Comparison of ENCODE assay signal across 20 cellular contexts in genomic region chr1:235823684-235824083, GRCh38. TPM values are rescaled to one million over a fixed set of nuclear protein-coding genes. Genes with fewer than 3 reads are reported as not detected.
DNase-seq lines count a peak whose midpoint lies in the region; ATAC-seq, FAIRE-seq and TF ChIP-seq lines count a peak whose summit lies in the region.
"Had no signal": no experiment of that assay in that cellular context is flagged by ENCODE, and none has a peak within 500 bp of the region (broad histone marks: within the 10 kb centered on the region; RNA-seq: fewer than 3 reads in every experiment).

No MANE protein-coding gene starts in this region.

- peak overlapping the region; percentile 55; the same call in 1 of the 2 replicates for H3K14ac ChIP-seq in IMR-90 (replicated peaks; ENCODE audit: low read depth, low read length)

- 7% methylated on average over 5 of the region's 5 CpGs for WGBS in HepG2 (ENCODE audit: low lambda C conversion rate)
- 91% methylated on average over 5 of the region's 5 CpGs for WGBS in right lobe of liver (ENCODE audit: insufficient coverage, low coverage, low lambda C conversion rate, missing lambda C conversion rate)
- 93% methylated on average over 2 of the region's 5 CpGs; no CpG with 5 or more reads in 1 of the 2 experiments for WGBS in IMR-90 (ENCODE audit: extremely low coverage in 2 of 2, insufficient read length in 1 of 2), 2 experiments

- FAIRE-seq in HepG2 (lab: Jason Lieb, UNC): no peak
- FAIRE-seq: GM18507, H54, HTR-8/SVneo had no signal

- H3K79me2 ChIP-seq in HepG2 (ENCODE audit: insufficient read depth, low read length): no peaks in the 10 kb centered on the region

- H3K4me1 ChIP-seq in HepG2 (ENCODE audit: insufficient read depth, low read length) (peaks cover 53% of the 10 kb centered on the region), right lobe of liver (peaks cover 0 to 10% (median 2%) of the 10 kb centered on the region in 4 donors), IMR-90 (ENCODE audit: control insufficient read depth, insufficient read depth, low read length) (peaks cover 6% of the 10 kb centered on the region)
- H3K4me1 ChIP-seq: BLaER1 had no signal

- no peak overlapping the region for H3K56ac ChIP-seq in IMR-90 (ENCODE audit: extremely low read depth, insufficient read depth, low read length)

- peaks cover 0 to 3% of the 10 kb centered on the region in 2 experiments; a peak in 1 of 4 replicates for H3K79me1 ChIP-seq in IMR-90 (ENCODE audit: low read depth in 1 of 2, low read length in 2 of 2)

- TF ChIP-seq RAD21 in HepG2 (CRISPR knock-in tag; IDR thresholded peaks at IDR 0.05) (no peak), IMR-90 (IDR thresholded peaks at IDR 0.05; ENCODE audit: low read length) (no peak)

- in situ Hi-C loops in HepG2 (cut with HindIII; ENCODE audit: extremely low pct_ligation_motif_present, low pct_unique_long_range_greater_than_20kb) (no loop called here), IMR-90 (cut with MboI; ENCODE audit: low sequenced_read_pairs) (no loop called here)

- H4K91ac ChIP-seq in IMR-90 (ENCODE audit: insufficient read depth, low read depth, low read length): peak overlapping the region; percentile 33; the same call in 1 of the 2 replicates

- no peak overlapping the region for H3K18ac ChIP-seq in IMR-90 (ENCODE audit: low read depth, low read length)

- BruUV-seq in HepG2 (replicated peaks; lab: Mats Ljungman, UMichigan) (no TSS peak), IMR-90 (replicated peaks; lab: Mats Ljungman, UMichigan) (no TSS peak)

- H2AK5ac ChIP-seq in IMR-90 (ENCODE audit: low read depth, low read length): no peak overlapping the region

- POLR2A ChIA-PET in HepG2 (lab: Yijun Ruan, JAX): no interaction called here
- POLR2A ChIA-PET in IMR-90 (lab: Charles Lee; ENCODE audit: unreplicated experiment): no interaction called here

- H3K27me3 ChIP-seq in HepG2 (ENCODE audit: control insufficient read depth in 1 of 2, insufficient read depth in 2 of 2, low read length in 2 of 2) (no peaks in the 10 kb centered on the region), right lobe of liver (no peaks in the 10 kb centered on the region), IMR-90 (ENCODE audit: control insufficient read depth, insufficient read depth, low read length) (no peaks in the 10 kb centered on the region)
- H3K27me3 ChIP-seq: BLaER1 had no signal

- no peak for TF ChIP-seq CTCF in HepG2 (CRISPR knock-in tag; IDR thresholded peaks at IDR 0.05)
- TF ChIP-seq CTCF in right lobe of liver (IDR thresholded peaks at IDR 0.05): no peak
- no peak for TF ChIP-seq CTCF in IMR-90 (conservative IDR thresholded peaks at IDR 0.05; ENCODE audit: low read depth, low read length)

- H3K36me3 Mint-ChIP-seq in stimulated activated effector memory CD8-positive, alpha-beta T cell treated with anti-CD3 and anti-CD28 coated beads, Interleukin-12 subunit alpha, Interleukin-12 subunit beta, amount 100 ng/mL, for 72 hours: peaks cover 2% of the 10 kb centered on the region

- DNase-seq in HepG2 (ENCODE audit: low spot score) (peak; percentile 80), right lobe of liver (no peak), IMR-90 (no peak), COLO668 (lab: John Stamatoyannopoulos, UW; ENCODE audit: unreplicated experiment) (no peak), posterior vena cava (ENCODE audit: low spot score) (no peak), medulla oblongata (ENCODE audit: extremely low spot score) (no peak)
- DNase-seq in stimulated activated effector memory CD8-positive, alpha-beta T cell treated with anti-CD3 and anti-CD28 coated beads, Interleukin-12 subunit alpha, Interleukin-12 subunit beta, amount 100 ng/mL, for 72 hours (ENCODE audit: low spot score in 2 of 2): no peak
- DNase-seq: 8988T; Calu3; CD4-positive, alpha-beta memory T cell; DMS 273 treated with DMSO at 0.1 percent for 48 hours; DMS79; GDM1; GM23248 had no signal

- dilution Hi-C loops in IMR-90 (cut with HindIII; ENCODE audit: low sequenced_read_pairs, unreplicated experiment): no loop called here

- no peak overlapping the region for H3K4ac ChIP-seq in IMR-90 (ENCODE audit: low read depth, low read length)

- intact Hi-C loops in HepG2 (cut with micrococcal nuclease; ENCODE audit: unreplicated experiment): no loop called here
- intact Hi-C loops in right lobe of liver (cut with DNase I): no loop called here
- intact Hi-C loops in IMR-90 (cut with micrococcal nuclease): no loop called here
- intact Hi-C loops in posterior vena cava (cut with DNase I): no loop called here

- H3K9me3 Mint-ChIP-seq in stimulated activated effector memory CD8-positive, alpha-beta T cell treated with anti-CD3 and anti-CD28 coated beads, Interleukin-12 subunit alpha, Interleukin-12 subunit beta, amount 100 ng/mL, for 72 hours: no peaks in the 10 kb centered on the region
- H3K9me3 Mint-ChIP-seq: CD14-positive monocyte; CD4-positive, alpha-beta memory T cell had no signal

- H2BK15ac ChIP-seq in IMR-90 (ENCODE audit: low read depth, low read length): no peak overlapping the region; the same call in 2 of the 3 replicates

- CTCF ChIA-PET in HepG2 (lab: Yijun Ruan, JAX; ENCODE audit: low intra/inter-chr PET ratio, low total read pairs): no interaction called here
- CTCF ChIA-PET in IMR-90 (lab: Yijun Ruan, JAX): no interaction called here

- H3K4me1 Mint-ChIP-seq in stimulated activated effector memory CD8-positive, alpha-beta T cell treated with anti-CD3 and anti-CD28 coated beads, Interleukin-12 subunit alpha, Interleukin-12 subunit beta, amount 100 ng/mL, for 72 hours: peaks cover 27% of the 10 kb centered on the region

- peaks cover 3% of the 10 kb centered on the region; the same call in 1 of the 2 replicates for H3K9me1 ChIP-seq in IMR-90 (ENCODE audit: insufficient read depth, low read length)

- peak overlapping the region; percentile 56 for H3K27ac ChIP-seq in HepG2 (ENCODE audit: extremely low read length, insufficient read depth, low read length)
- no peak overlapping the region for H3K27ac ChIP-seq in right lobe of liver
- no peak overlapping the region for H3K27ac ChIP-seq in IMR-90 (ENCODE audit: insufficient read depth, low read length)
- H3K27ac ChIP-seq: BLaER1, GM23248 had no signal

- H4K8ac ChIP-seq in IMR-90 (ENCODE audit: low read depth in 2 of 2, low read length in 2 of 2): no peak overlapping the region

- H3K9ac ChIP-seq in HepG2 (ENCODE audit: insufficient read depth, low read depth, low read length): no peak overlapping the region
- H3K9ac ChIP-seq in IMR-90 (ENCODE audit: low read depth, low read length): no peak overlapping the region
- H3K9ac ChIP-seq: BLaER1, GM23248 had no signal

- H4K20me1 ChIP-seq in HepG2 (ENCODE audit: insufficient read depth, low read length): no peaks in the 10 kb centered on the region
- no peaks in the 10 kb centered on the region for H4K20me1 ChIP-seq in IMR-90 (ENCODE audit: insufficient read depth, low read length)
- H4K20me1 ChIP-seq: BLaER1 had no signal

- H3K4me3 ChIP-seq in HepG2 (replicated peaks in 1 of 3; ENCODE audit: insufficient read depth in 1 of 3, low read depth in 2 of 3, low read length in 3 of 3): peak overlapping the region in 1 of 3 experiments; percentile 12; a peak in 1 of 6 replicates
- H3K4me3 ChIP-seq in right lobe of liver: no peak overlapping the region
- no peak overlapping the region for H3K4me3 ChIP-seq in IMR-90 (ENCODE audit: insufficient read depth, low read depth, low read length)
- H3K4me3 ChIP-seq: BLaER1, GM23248 had no signal

- peak in 1 of 2 experiments; percentile 62; a peak in 2 of 4 replicates for TF ChIP-seq EP300 in HepG2 (IDR thresholded peaks at IDR 0.05; ENCODE audit: low read depth in 2 of 2, low read length in 2 of 2)
- TF ChIP-seq EP300 in HepG2 (CRISPR knock-in tag; IDR thresholded peaks at IDR 0.05; ENCODE audit: borderline replicate concordance): no peak

- H3K27ac Mint-ChIP-seq in stimulated activated effector memory CD8-positive, alpha-beta T cell treated with anti-CD3 and anti-CD28 coated beads, Interleukin-12 subunit alpha, Interleukin-12 subunit beta, amount 100 ng/mL, for 72 hours: peak overlapping the region; percentile 2
- H3K27ac Mint-ChIP-seq: CD4-positive, alpha-beta memory T cell had no signal

- H2BK20ac ChIP-seq in IMR-90 (ENCODE audit: low read depth, low read length): no peak overlapping the region

- no peak overlapping the region for H2BK5ac ChIP-seq in IMR-90 (ENCODE audit: low read depth, low read length, poor library complexity, severe bottlenecking)

- no peak overlapping the region for H3K23ac ChIP-seq in IMR-90 (ENCODE audit: low read depth, low read length)

- H3K36me3 ChIP-seq in HepG2 (replicated peaks in 1 of 2; ENCODE audit: control insufficient read depth in 1 of 2, insufficient read depth in 2 of 2, low read length in 2 of 2) (no peaks in the 10 kb centered on the region), right lobe of liver (no peaks in the 10 kb centered on the region), IMR-90 (ENCODE audit: control insufficient read depth, insufficient read depth, low read length) (no peaks in the 10 kb centered on the region)
- H3K36me3 ChIP-seq: BLaER1 had no signal

- TF ChIP-seq POLR2A in HepG2 (IDR thresholded peaks at IDR 0.05; ENCODE audit: insufficient read depth in 1 of 2, low read depth in 2 of 2, low read length in 2 of 2) (no peak), right lobe of liver (IDR thresholded peaks at IDR 0.05) (no peak), IMR-90 (IDR thresholded peaks at IDR 0.05; ENCODE audit: low read depth, low read length) (no peak)

- H4K5ac ChIP-seq in IMR-90 (ENCODE audit: low read depth, low read length): no peak overlapping the region

- H2AFZ ChIP-seq in HepG2 (ENCODE audit: low read length): no peak overlapping the region
- no peak overlapping the region for H2AFZ ChIP-seq in IMR-90 (replicated peaks; ENCODE audit: low read length, poor library complexity)
- H2AFZ ChIP-seq: GM23248 had no signal

- H2BK120ac ChIP-seq in IMR-90 (ENCODE audit: low read depth, low read length): no peak overlapping the region

- no peak overlapping the region for H2AK9ac ChIP-seq in IMR-90 (replicated peaks; ENCODE audit: low read depth, low read length, poor library complexity)

- peak overlapping the region; percentile 57 for H3K4me2 ChIP-seq in HepG2 (ENCODE audit: low read depth, low read length)
- H3K4me2 ChIP-seq in IMR-90 (ENCODE audit: low read depth, low read length): no peak overlapping the region
- H3K4me2 ChIP-seq: BLaER1 had no signal

- no peak overlapping the region for H3K4me3 Mint-ChIP-seq in stimulated activated effector memory CD8-positive, alpha-beta T cell treated with anti-CD3 and anti-CD28 coated beads, Interleukin-12 subunit alpha, Interleukin-12 subunit beta, amount 100 ng/mL, for 72 hours
- H3K4me3 Mint-ChIP-seq: CD14-positive monocyte; CD4-positive, alpha-beta memory T cell had no signal

- peak; percentile 89 for ATAC-seq in HepG2
- ATAC-seq in right lobe of liver: no peak
- no peak for ATAC-seq in IMR-90 (ENCODE audit: low read depth)
- ATAC-seq in stimulated activated effector memory CD8-positive, alpha-beta T cell treated with anti-CD3 and anti-CD28 coated beads, Interleukin-12 subunit alpha, Interleukin-12 subunit beta, amount 100 ng/mL, for 72 hours: no peak
- ATAC-seq: HCT116 had no signal

- no peaks in the 10 kb centered on the region for H3K9me3 ChIP-seq in HepG2 (ENCODE audit: low read length)
- H3K9me3 ChIP-seq in right lobe of liver: no peaks in the 10 kb centered on the region
- no peaks in the 10 kb centered on the region for H3K9me3 ChIP-seq in IMR-90 (ENCODE audit: control insufficient read depth, insufficient read depth, low read length)
- H3K9me3 ChIP-seq: BLaER1 had no signal

RNA-seq across cellular contexts. Expression of gene LYST, which starts 43.0 kb away (rescaled TPM):
- total RNA-seq in HepG2 (2016; rRNA removed; fragmentation: Illumina TruSeq; extraction: Trizol) (2.5 and 2.7 TPM in 2 replicates), right lobe of liver (10 to 100 TPM in 5 of 6 experiments, 1 to 10 TPM in 1; 9.0 to 16.6 (median 12.5) TPM), IMR-90 (2012; rRNA removed) (7.2 and 8.3 TPM in 2 replicates), posterior vena cava (10 to 100 TPM; 51.2 to 53.5 TPM)
- 2.5 and 2.8 TPM in 2 replicates for total RNA-seq in HepG2 (2016; cell fraction: cytosol; rRNA removed; fragmentation: Illumina TruSeq; extraction: Trizol; ENCODE audit: low read depth)
- total RNA-seq in HepG2 (2016; cell fraction: insoluble cytoplasmic fraction; rRNA removed; fragmentation: Illumina TruSeq; extraction: Trizol): 2.8 and 3.0 TPM in 2 replicates
- 1.3 and 1.6 TPM in 2 replicates for total RNA-seq in HepG2 (2016; cell fraction: membrane; rRNA removed; fragmentation: Illumina TruSeq; extraction: Trizol)
- total RNA-seq in HepG2 (2016; cell fraction: nucleus; rRNA removed; fragmentation: Illumina TruSeq; extraction: Trizol): 5.8 and 6.4 TPM in 2 replicates
- polyA plus RNA-seq in HepG2 (2011; rRNA removed) (0.91 and 1.3 TPM in 2 replicates), IMR-90 (2012; rRNA removed) (2.2 TPM in 2 replicates)
- polyA plus RNA-seq in HepG2 (2011; cell fraction: cytosol; rRNA removed): 0.55 and 1.0 TPM in 2 replicates
- 1.5 and 1.6 TPM in 2 replicates for polyA plus RNA-seq in HepG2 (2011; cell fraction: nucleus; rRNA removed)
- 0.80 and 0.81 TPM in 2 replicates for polyA plus RNA-seq in HepG2 (2012)
- polyA plus RNA-seq in HepG2 (2016; cell fraction: cytosol; fragmentation: Illumina TruSeq; extraction: Trizol; ENCODE audit: low read depth): 2.1 and 2.9 TPM in 2 replicates
- 2.1 and 2.2 TPM in 2 replicates for polyA plus RNA-seq in HepG2 (2016; cell fraction: insoluble cytoplasmic fraction; fragmentation: Illumina TruSeq; extraction: Trizol; ENCODE audit: low read depth)
- 1.7 and 1.8 TPM in 2 replicates for polyA plus RNA-seq in HepG2 (2016; cell fraction: membrane; fragmentation: Illumina TruSeq; extraction: Trizol; ENCODE audit: low read depth)
- polyA plus RNA-seq in HepG2 (2016; cell fraction: nucleus; fragmentation: Illumina TruSeq; extraction: Trizol; ENCODE audit: insufficient read depth, low read depth): 3.3 and 5.1 TPM in 2 replicates
- 1.4 and 4.8 TPM in 2 replicates for polyA minus RNA-seq in HepG2 (2011; rRNA and poly(A)+ RNA removed; ENCODE audit: low replicate concordance)
- 2.0 and 2.5 TPM in 2 replicates for polyA minus RNA-seq in HepG2 (2011; cell fraction: cytosol; rRNA and poly(A)+ RNA removed)
- 7.7 and 8.7 TPM in 2 replicates for polyA minus RNA-seq in HepG2 (2011; cell fraction: nucleus; rRNA and poly(A)+ RNA removed)
- polyA plus RNA-seq in IMR-90 (2012; cell fraction: cytosol; rRNA removed): 0.53 and 0.82 TPM in 2 replicates
- 0.97 and 7.2 TPM in 2 replicates for polyA plus RNA-seq in IMR-90 (2012; cell fraction: nucleus; rRNA removed; ENCODE audit: low replicate concordance)
